ENCODE assay signal across 8 cellular contexts in genomic region chr16:27355610-27356009, GRCh38. TPM values are rescaled to one million over a fixed set of nuclear protein-coding genes. Genes with fewer than 3 reads are reported as not detected.
DNase-seq lines count a peak whose midpoint lies in the region; ATAC-seq and TF ChIP-seq lines count a peak whose summit lies in the region.

No MANE protein-coding gene starts in this region.

- H3K36me3 Mint-ChIP-seq in activated CD4-positive, alpha-beta memory T cell treated with anti-CD3 and anti-CD28 coated beads for 36 hours = peaks cover 86% of the 10 kb centered on the region
- peaks cover 83% of the 10 kb centered on the region for H3K36me3 Mint-ChIP-seq in stimulated activated memory B cell treated with anti-CD40 and anti-IgM and Interleukin-4, amounts not matched to agents 10 μg/mL and 1 μg/mL and 100 μg/mL, for 72 hours

- H3K9me3 ChIP-seq in spleen = peaks cover 0 to 5% (median 0%) of the 10 kb centered on the region in 8 donors

- H3K36me3 ChIP-seq in spleen = peaks cover 2 to 100% (median 97%) of the 10 kb centered on the region in 6 donors

- no peak overlapping the region for H3K4me3 ChIP-seq in AG09309 (ENCODE audit: control insufficient read depth, low read depth, low read length)
- no peak overlapping the region for H3K4me3 ChIP-seq in HL-60 (replicated peaks; ENCODE audit: insufficient read depth, low read length)
- no peak overlapping the region for H3K4me3 ChIP-seq in fibroblast of villous mesenchyme (ENCODE audit: low read depth, low read length)
- H3K4me3 ChIP-seq in spleen = no peak overlapping the region

- H3K27me3 ChIP-seq in HL-60 (ENCODE audit: insufficient read depth, poor library complexity, severe bottlenecking) (no peaks in the 10 kb centered on the region), spleen (replicated peaks in 1 of 7) (no peaks in the 10 kb centered on the region)

- no peak for DNase-seq in AG09309 (ENCODE audit: low read depth)
- DNase-seq in HL-60 (ENCODE audit: low read depth in 1 of 2, low spot score in 1 of 2) = peak in 1 of 2 experiments; percentile 52
- DNase-seq in activated CD4-positive, alpha-beta memory T cell treated with anti-CD3 and anti-CD28 coated beads for 36 hours = peak; percentile 72
- DNase-seq in fibroblast of villous mesenchyme (ENCODE audit: low read depth) = peak; percentile 45
- peak; percentile 87 for DNase-seq in spleen
- DNase-seq in NCI-H2171 (lab: John Stamatoyannopoulos, UW) = no peak
- DNase-seq in NCI-H1105 (lab: John Stamatoyannopoulos, UW) = no peak

- peaks cover 2% of the 10 kb centered on the region for H3K4me1 Mint-ChIP-seq in activated CD4-positive, alpha-beta memory T cell treated with anti-CD3 and anti-CD28 coated beads for 36 hours (ENCODE audit: low read depth)
- no peaks in the 10 kb centered on the region for H3K4me1 Mint-ChIP-seq in stimulated activated memory B cell treated with anti-CD40 and anti-IgM and Interleukin-4, amounts not matched to agents 10 μg/mL and 1 μg/mL and 100 μg/mL, for 72 hours

- CTCF ChIA-PET in activated CD4-positive, alpha-beta memory T cell treated with anti-CD3 and anti-CD28 coated beads for 36 hours (lab: Charles Lee) = interaction anchor here (0.6 to 3.7 kb wide), 15 partner anchors 11 to 200 kb away, joined by 3 to 43 read pairs (median 3); partner anchors contain the start of gene KDM8

- no peak overlapping the region for H3K27ac ChIP-seq in HL-60 (replicated peaks)
- peak overlapping the region in 3 of 8 donors; percentile 1 to 38 (median 28) for H3K27ac ChIP-seq in spleen

- H3K27ac Mint-ChIP-seq in activated CD4-positive, alpha-beta memory T cell treated with anti-CD3 and anti-CD28 coated beads for 36 hours = peak overlapping the region; percentile 38
- no peak overlapping the region for H3K27ac Mint-ChIP-seq in stimulated activated memory B cell treated with anti-CD40 and anti-IgM and Interleukin-4, amounts not matched to agents 10 μg/mL and 1 μg/mL and 100 μg/mL, for 72 hours

- H3K4me3 Mint-ChIP-seq in activated CD4-positive, alpha-beta memory T cell treated with anti-CD3 and anti-CD28 coated beads for 36 hours = no peak overlapping the region
- H3K4me3 Mint-ChIP-seq in stimulated activated memory B cell treated with anti-CD40 and anti-IgM and Interleukin-4, amounts not matched to agents 10 μg/mL and 1 μg/mL and 100 μg/mL, for 72 hours = no peak overlapping the region

- intact Hi-C loops in activated CD4-positive, alpha-beta memory T cell treated with anti-CD3 and anti-CD28 coated beads for 36 hours (cut with micrococcal nuclease) = loop anchor here (1.0 kb wide), 1 partner anchor 34 kb away; no protein-coding TSS in a partner anchor
- intact Hi-C loops in spleen (cut with DNase I; ENCODE audit: low total_unique reads) = no loop called here

- no peak for ATAC-seq in stimulated activated memory B cell treated with anti-CD40 and anti-IgM and Interleukin-4, amounts not matched to agents 10 μg/mL and 1 μg/mL and 100 μg/mL, for 72 hours

- peaks cover 0 to 16% (median 0%) of the 10 kb centered on the region in 6 donors for H3K4me1 ChIP-seq in spleen

- no peaks in the 10 kb centered on the region for H3K9me3 Mint-ChIP-seq in activated CD4-positive, alpha-beta memory T cell treated with anti-CD3 and anti-CD28 coated beads for 36 hours
- H3K9me3 Mint-ChIP-seq in stimulated activated memory B cell treated with anti-CD40 and anti-IgM and Interleukin-4, amounts not matched to agents 10 μg/mL and 1 μg/mL and 100 μg/mL, for 72 hours = peaks cover 2% of the 10 kb centered on the region

- no peak for TF ChIP-seq POLR2A in spleen (IDR thresholded peaks at IDR 0.05)

- WGBS in spleen, 5 donors = 67 to 82% (median 70%) methylated on average over 12 of the region's 12 CpGs

- no peaks in the 10 kb centered on the region for H3K27me3 Mint-ChIP-seq in activated CD4-positive, alpha-beta memory T cell treated with anti-CD3 and anti-CD28 coated beads for 36 hours
- no peaks in the 10 kb centered on the region for H3K27me3 Mint-ChIP-seq in stimulated activated memory B cell treated with anti-CD40 and anti-IgM and Interleukin-4, amounts not matched to agents 10 μg/mL and 1 μg/mL and 100 μg/mL, for 72 hours

- TF ChIP-seq CTCF in AG09309 (IDR thresholded peaks at IDR 0.05; ENCODE audit: control insufficient read depth, insufficient read depth, low read depth, low read length, missing control alignments) = peak; percentile 58
- peak; percentile 37 for TF ChIP-seq CTCF in HL-60 (IDR thresholded peaks at IDR 0.05; ENCODE audit: insufficient read depth, low read length)
- peak; percentile 53 for TF ChIP-seq CTCF in fibroblast of villous mesenchyme (IDR thresholded peaks at IDR 0.05; ENCODE audit: insufficient read depth, low read depth, low read length)
- TF ChIP-seq CTCF in spleen (IDR thresholded peaks at IDR 0.05 in 8 of 11, conservative IDR thresholded peaks at IDR 0.05 in 3 of 11) = peak in 10 of 11 experiments; percentile 13 to 61 (median 40)

- POLR2A ChIA-PET in activated CD4-positive, alpha-beta memory T cell treated with anti-CD3 and anti-CD28 coated beads for 36 hours (lab: Charles Lee) = interaction anchor here (1.0 to 2.3 kb wide), 2 partner anchors 12 to 76 kb away, joined by 3 to 6 read pairs; no protein-coding TSS in a partner anchor

RNA-seq across cellular contexts. Expression of gene IL4R, which starts 41.8 kb away (rescaled TPM):
- 100 to 1,000 TPM; 146 to 153 TPM for total RNA-seq in activated CD4-positive, alpha-beta memory T cell treated with anti-CD3 and anti-CD28 coated beads for 36 hours
- total RNA-seq in fibroblast of villous mesenchyme (25.0 and 43.2 TPM in 2 replicates), spleen (100 to 1,000 TPM in 6 of 7 donors, 10 to 100 TPM in 1; 78.0 to 319 (median 215) TPM)
- 10 to 100 TPM; 39.3 to 55.5 (median 48.9) TPM for polyA plus RNA-seq in spleen

RNA-seq across cellular contexts. Expression of gene IL21R, which starts 46.4 kb away (rescaled TPM):
- total RNA-seq in activated CD4-positive, alpha-beta memory T cell treated with anti-CD3 and anti-CD28 coated beads for 36 hours = 10 to 100 TPM; 55.0 to 55.9 TPM
- total RNA-seq in fibroblast of villous mesenchyme = 0.43 and 1.9 TPM in 2 replicates
- 10 to 100 TPM in 6 of 7 donors, 1 to 10 TPM in 1; 8.7 to 19.7 (median 13.0) TPM for total RNA-seq in spleen
- polyA plus RNA-seq in spleen = 1 to 10 TPM; 2.7 to 6.0 (median 3.3) TPM

Comparison
In these comparisons a context has a peak if more than half of its experiments do, and no peak if none do; other contexts are left out.
1. DNase-seq: peak in activated CD4-positive, alpha-beta memory T cell treated with anti-CD3 and anti-CD28 coated beads for 36 hours (single experiment), fibroblast of villous mesenchyme (single experiment) and spleen (single experiment); none in AG09309 (single experiment), NCI-H2171 (single experiment) and NCI-H1105 (single experiment).
2. Peak in every context shown above with its lines, with median percentiles within 50 percentile points of each other: CTCF ChIP-seq.